In the genomic region with DNA sequence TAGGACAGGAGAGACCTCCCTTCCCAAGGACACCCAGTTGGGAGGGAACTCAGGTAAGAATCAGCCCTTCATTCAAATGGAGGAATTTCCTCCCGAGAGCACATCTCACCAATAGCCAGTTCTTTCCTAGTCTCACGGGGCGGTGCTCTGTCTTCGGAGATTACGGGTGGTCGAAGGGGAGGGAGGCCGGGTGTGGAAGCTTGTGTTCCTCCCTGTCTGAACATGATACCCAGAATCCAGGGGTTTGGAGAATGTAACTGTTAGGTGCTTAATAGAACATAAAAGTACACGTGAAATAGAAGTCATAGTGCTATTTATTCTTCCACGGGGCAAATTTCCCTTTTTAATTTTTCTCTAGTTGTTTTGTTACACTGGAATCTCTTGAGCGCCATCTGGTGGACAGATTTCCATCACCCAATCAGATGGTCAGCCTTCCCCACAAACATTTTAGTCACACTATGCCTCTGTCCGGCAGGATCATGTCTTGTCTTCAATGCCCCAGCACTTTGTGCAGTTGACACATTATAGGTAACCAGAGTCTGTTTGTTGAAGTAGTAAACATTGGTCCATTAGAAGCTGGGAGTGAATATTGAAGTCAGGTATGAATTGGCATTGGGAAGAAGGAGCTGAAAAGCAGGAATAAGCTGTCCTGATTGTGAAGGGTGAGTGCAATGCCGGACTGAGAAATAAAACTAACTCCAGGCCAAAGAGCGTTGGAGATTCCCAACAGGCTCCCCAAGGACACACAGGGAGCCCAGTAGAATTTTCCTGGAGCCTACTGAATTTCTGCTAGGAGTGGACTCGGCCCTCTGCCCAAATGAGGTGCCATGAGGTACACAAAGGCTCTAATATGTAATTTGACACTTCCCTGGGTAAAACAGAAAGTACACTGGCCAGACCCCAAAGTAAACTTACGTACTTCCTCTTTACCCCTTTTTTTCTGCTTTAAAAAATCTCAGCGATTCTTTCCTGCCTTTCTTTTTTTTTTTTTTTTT, we compare ENCODE assay signal across 9 cellular contexts. TPM values are rescaled to one million over a fixed set of nuclear protein-coding genes. Genes with fewer than 3 reads are reported as not detected.
DNase-seq lines count a peak whose midpoint lies in the region; ATAC-seq and TF ChIP-seq lines count a peak whose summit lies in the region.
"Had no signal": no experiment of that assay in that cellular context is flagged by ENCODE, and none has a peak within 500 bp of the region (broad histone marks: within the 10 kb centered on the region; RNA-seq: fewer than 3 reads in every experiment).

No MANE protein-coding gene starts in this region.

- H3K4me1 ChIP-seq in foreskin keratinocyte, result peaks cover 28% of the 10 kb centered on the region

- peak overlapping the region; percentile 76 for H3K27ac ChIP-seq in RWPE1
- peak overlapping the region; percentile 73 for H3K27ac ChIP-seq in foreskin keratinocyte

- no peaks in the 10 kb centered on the region for H3K27me3 ChIP-seq in foreskin keratinocyte

- POLR2A ChIA-PET in RWPE1 (lab: Yijun Ruan, JAX; ENCODE audit: low non-redundant PET), result interaction anchor here (0.7 kb wide), 1 partner anchor 49 kb away, joined by 4 read pairs; no protein-coding TSS in a partner anchor

- DNase-seq in AML-193 (lab: John Stamatoyannopoulos, UW), result peak; percentile 43 to 60
- peak; percentile 77 for DNase-seq in LoVo (ENCODE audit: low spot score)
- DNase-seq in RWPE1 (ENCODE audit: low spot score), result peak; percentile 78
- DNase-seq in activated effector memory CD4-positive, alpha-beta T cell treated with Interleukin-2 at 50 U/mL for 16 hours, result peak; percentile 4
- peak; percentile 56 to 79 for DNase-seq in foreskin keratinocyte
- DNase-seq in non-pigmented ciliary epithelial cell (ENCODE audit: low read depth), result peak; percentile 76
- DNase-seq in superior temporal gyrus (ENCODE audit: extremely low spot score), result peak; percentile 98

- CTCF ChIA-PET in RWPE1 (lab: Yijun Ruan, JAX), result interaction anchor here (0.5 to 2.8 kb wide), 29 partner anchors 8 to 128 kb away, joined by 3 to 33 read pairs (median 4); a partner anchor contains a TSS

- TF ChIP-seq CTCF in RWPE1 (conservative IDR thresholded peaks at IDR 0.05; ENCODE audit: low read depth), result peak; percentile 65
- TF ChIP-seq CTCF in foreskin keratinocyte (conservative IDR thresholded peaks at IDR 0.05), result peak; percentile 91

- ATAC-seq in GM19351 (IDR thresholded peaks at IDR 0.05; ENCODE audit: unreplicated experiment) (peak; percentile 65), foreskin keratinocyte (peak; percentile 50)

RNA-seq across cellular contexts. Expression of a gene that starts 27.6 kb away (rescaled TPM):
- 6.7 and 7.7 TPM in 2 replicates for total RNA-seq in foreskin keratinocyte
- 2.1 TPM in 2 replicates for polyA plus RNA-seq in foreskin keratinocyte
- polyA plus RNA-seq: IgD-negative memory B cell had no signal

RNA-seq across cellular contexts. Expression of a gene that starts 36.1 kb away (rescaled TPM):
- 104 and 195 TPM in 2 replicates for total RNA-seq in foreskin keratinocyte
- polyA plus RNA-seq in foreskin keratinocyte, result 121 and 247 TPM in 2 replicates

Comparison
In these comparisons a context has a peak if more than half of its experiments do, and no peak if none do; other contexts are left out.
1. Peak in every context shown above with its lines: DNase-seq, ATAC-seq and H3K27ac ChIP-seq.
2. DNase-seq: peak in every context shown above with its lines; median percentile 98 in superior temporal gyrus; 78 in RWPE1; 77 in LoVo; 76 in non-pigmented ciliary epithelial cell; 68 in foreskin keratinocyte; 52 in AML-193; 4 in activated effector memory CD4-positive, alpha-beta T cell treated with Interleukin-2 at 50 U/mL for 16 hours.